ENCODE assay signal across 9 cellular contexts in genomic region chr15:62730825-62731224, GRCh38.
"Had no signal": no experiment of that assay in that cellular context is flagged by ENCODE, and none has a peak within 500 bp of the region (broad histone marks: within the 10 kb centered on the region; RNA-seq: fewer than 3 reads in every experiment).

No MANE protein-coding gene starts in this region.

- H3K4me1 ChIP-seq: HAP-1 had no signal

- H3K27ac Mint-ChIP-seq: GM23338, H9, HFFc6 had no signal

- H3K36me3 ChIP-seq: HAP-1 had no signal

- H3K4me3 Mint-ChIP-seq: GM23338, H9, HFFc6 had no signal

- H3K4me3 ChIP-seq: GM23248, GM23338, HAP-1 had no signal

- ATAC-seq: GM23338, HCT116 had no signal

- H3K4me2 ChIP-seq: GM23338 had no signal

- H2AFZ ChIP-seq: GM23248, GM23338 had no signal

- DNase-seq: GM23248, GOT3, H7, H9, HCEC 1CT, HFFc6 had no signal

- H3K9ac ChIP-seq: GM23248 had no signal

- H3K27ac ChIP-seq: GM23248 had no signal
